ENCODE assay signal across 19 cellular contexts in the genomic region with DNA sequence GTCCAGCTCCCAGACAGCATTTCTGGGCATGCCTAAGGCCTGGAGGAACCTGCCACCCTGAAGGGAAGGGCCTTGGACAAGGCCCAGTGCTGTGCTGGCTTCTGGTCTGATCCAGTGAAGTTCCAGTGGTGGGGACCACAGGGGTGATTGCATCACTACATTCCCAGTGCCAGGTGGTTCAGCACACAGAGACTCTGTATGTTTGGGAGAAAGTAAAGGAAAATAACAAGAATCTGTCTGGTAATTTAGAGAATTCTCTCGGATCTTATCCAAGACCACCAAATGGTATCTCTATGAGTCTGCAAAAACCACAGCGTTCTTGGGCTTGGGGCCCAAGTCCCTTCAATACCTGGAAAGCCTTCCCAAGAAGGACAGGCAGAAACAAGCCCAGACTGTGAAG.
"Had no signal": no experiment of that assay in that cellular context is flagged by ENCODE, and none has a peak within 500 bp of the region (broad histone marks: within the 10 kb centered on the region; RNA-seq: fewer than 3 reads in every experiment).

No MANE protein-coding gene starts in this region.

- H3K4me1 Mint-ChIP-seq: naive B cell, nephron had no signal

- H3K27ac Mint-ChIP-seq: naive B cell, nephron had no signal

- H3K9me3 Mint-ChIP-seq: nephron had no signal

- H3K9me3 ChIP-seq: colonic mucosa, right atrium auricular region, sigmoid colon, tibial artery, upper lobe of left lung, vagina had no signal

- H3K4me3 Mint-ChIP-seq: naive B cell, nephron had no signal

- H3K36me3 Mint-ChIP-seq: naive B cell had no signal

- H3K4me1 ChIP-seq: colonic mucosa, right atrium auricular region, sigmoid colon, tibial artery, upper lobe of left lung, vagina had no signal

- H3K79me2 ChIP-seq: hepatocyte had no signal

- H2AFZ ChIP-seq: hepatocyte had no signal

- ATAC-seq: left cardiac atrium, left ventricle myocardium superior had no signal

- H3K36me3 ChIP-seq: colonic mucosa, right atrium auricular region, sigmoid colon, tibial artery, upper lobe of left lung, vagina had no signal

- H3K4me3 ChIP-seq: colonic mucosa, hepatocyte, lung, right atrium auricular region, sigmoid colon, skin epidermis, tibial artery, upper lobe of left lung, vagina had no signal

- H3K27me3 Mint-ChIP-seq: naive B cell had no signal

- H3K27me3 ChIP-seq: colonic mucosa, hepatocyte, right atrium auricular region, sigmoid colon, tibial artery, upper lobe of left lung, vagina had no signal

- DNase-seq: colonic mucosa; dermis blood vessel endothelial cell; foreskin melanocyte; head of caudate nucleus; kidney; left cardiac atrium; left ventricle myocardium superior; mesendoderm; naive B cell; sigmoid colon; stimulated activated naive CD4-positive, alpha-beta T cell; tibial artery; upper lobe of left lung had no signal

- H3K4me2 ChIP-seq: hepatocyte had no signal

- H3K27ac ChIP-seq: colonic mucosa, hepatocyte, right atrium auricular region, sigmoid colon, skin epidermis, tibial artery, upper lobe of left lung, vagina had no signal
